8 cellular contexts compared by ENCODE assay signal in the genomic region with DNA sequence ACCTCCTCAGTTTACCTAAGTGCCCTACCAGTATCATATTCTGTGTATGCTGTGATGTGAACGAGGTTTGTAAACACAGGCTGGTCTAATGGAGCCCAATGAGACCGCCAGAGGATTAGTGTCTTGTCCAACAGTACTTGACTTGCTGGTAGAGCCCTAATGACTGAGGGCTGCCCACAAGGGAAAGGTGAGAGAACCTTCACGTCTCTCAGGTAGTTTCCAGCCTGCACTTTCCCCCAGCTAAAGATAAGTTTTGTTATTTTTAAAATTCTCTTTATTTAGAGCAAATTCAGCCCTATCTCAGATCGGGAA. TPM values are rescaled to one million over a fixed set of nuclear protein-coding genes. Genes with fewer than 3 reads are reported as not detected.
DNase-seq lines count a peak whose midpoint lies in the region; ATAC-seq, FAIRE-seq and TF ChIP-seq lines count a peak whose summit lies in the region.

No MANE protein-coding gene starts in this region.

- TF ChIP-seq CTCF in HFFc6 (IDR thresholded peaks at IDR 0.05) (no peak), PC-9 (conservative IDR thresholded peaks at IDR 0.05) (no peak), fibroblast of lung (conservative IDR thresholded peaks at IDR 0.05 in 1 of 2, IDR thresholded peaks at IDR 0.05 in 1 of 2; ENCODE audit: low read depth in 1 of 2, low read length in 2 of 2) (no peak), pancreas (IDR thresholded peaks at IDR 0.05) (no peak)

- peak overlapping the region; percentile 98 for H3K4me2 ChIP-seq in PC-9
- H3K4me2 ChIP-seq in fibroblast of lung (ENCODE audit: extremely low read depth, insufficient read depth, low read length) = peak overlapping the region; percentile 97

- peak overlapping the region; percentile 87 for H3K27ac ChIP-seq in PC-9
- H3K27ac ChIP-seq in fibroblast of lung (ENCODE audit: insufficient read depth, low read length) = peak overlapping the region; percentile 95
- H3K27ac ChIP-seq in pancreas = peak overlapping the region; percentile 75 to 95 (median 90)

- peaks cover 2% of the 10 kb centered on the region; the same call in 1 of the 2 replicates for H3K27me3 Mint-ChIP-seq in HFFc6 (ENCODE audit: insufficient read depth)

- peak overlapping the region; percentile 90 for H3K4me3 ChIP-seq in PC-9
- peak overlapping the region; percentile 58 to 94 (median 78) for H3K4me3 ChIP-seq in fibroblast of lung (replicated peaks in 1 of 4; ENCODE audit: control extremely low read depth in 1 of 4, insufficient read depth in 1 of 4, low read depth in 3 of 4, low read length in 4 of 4)
- H3K4me3 ChIP-seq in pancreas = peak overlapping the region; percentile 68 to 97 (median 91)

- H4K20me1 ChIP-seq in PC-9 (ENCODE audit: insufficient read depth) (peaks cover 3% of the 10 kb centered on the region; the same call in 1 of the 2 replicates), fibroblast of lung (ENCODE audit: control insufficient read depth, extremely low read depth, insufficient read depth, low read length) (no peaks in the 10 kb centered on the region)

- H3F3A ChIP-seq in PC-9 (ENCODE audit: insufficient read depth, low read depth) = no peaks in the 10 kb centered on the region

- peak overlapping the region; percentile 95 for H3K27ac Mint-ChIP-seq in HFFc6

- intact Hi-C loops in PC-9 (cut with micrococcal nuclease; ENCODE audit: unreplicated experiment) (loop anchor here (5.0 kb wide), 1 partner anchor 76 kb away; a partner anchor contains a TSS), pancreas (cut with DNase I) (no loop called here)

- POLR2A ChIA-PET in PC-9 (lab: Charles Lee; ENCODE audit: unreplicated experiment) = no interaction called here

- no peak for DNase-seq in HFFc6
- no peak for DNase-seq in PC-9
- DNase-seq in fibroblast of lung (ENCODE audit: low read depth in 2 of 2) = no peak
- DNase-seq in pancreas = no peak
- no peak for DNase-seq in glomerular visceral epithelial cell (ENCODE audit: extremely low spot score)
- no peak for DNase-seq in COR-L47 (lab: John Stamatoyannopoulos, UW)

- H3K4me1 ChIP-seq in PC-9 (replicated peaks; ENCODE audit: insufficient read depth) = peaks cover 42% of the 10 kb centered on the region
- no peaks in the 10 kb centered on the region for H3K4me1 ChIP-seq in fibroblast of lung (ENCODE audit: control insufficient read depth, extremely low read depth, insufficient read depth, low read length)
- H3K4me1 ChIP-seq in pancreas = peaks cover 9 to 38% (median 22%) of the 10 kb centered on the region in 3 donors

- H2AFZ ChIP-seq in PC-9 (peak overlapping the region; percentile 92), fibroblast of lung (ENCODE audit: low read length) (peak overlapping the region; percentile 99)

- H3K9ac ChIP-seq in fibroblast of lung (ENCODE audit: insufficient read depth, low read length) = peak overlapping the region; percentile 97

- H3K9me2 ChIP-seq in PC-9 (ENCODE audit: insufficient read depth) = no peaks in the 10 kb centered on the region

- H3K36me3 Mint-ChIP-seq in HFFc6 (ENCODE audit: low read depth) = peaks cover 7% of the 10 kb centered on the region

- ATAC-seq in GM18508 (IDR thresholded peaks at IDR 0.05; ENCODE audit: insufficient read depth, unreplicated experiment) = peak; percentile 14
- peak; percentile 27 to 56 (median 44) for ATAC-seq in pancreas
- ATAC-seq in HG03378 (IDR thresholded peaks at IDR 0.05; ENCODE audit: unreplicated experiment) = no peak

- H3K79me2 ChIP-seq in PC-9 (ENCODE audit: low read depth) (peaks cover 67% of the 10 kb centered on the region), fibroblast of lung (ENCODE audit: control insufficient read depth, insufficient read depth, low read length) (peaks cover 43% of the 10 kb centered on the region)

- FAIRE-seq in pancreas (lab: Jason Lieb, UNC) = no peak

- H3K9me3 Mint-ChIP-seq in HFFc6 = no peaks in the 10 kb centered on the region

- no peaks in the 10 kb centered on the region for H3K27me3 ChIP-seq in PC-9 (ENCODE audit: insufficient read depth, low read depth)
- no peaks in the 10 kb centered on the region for H3K27me3 ChIP-seq in fibroblast of lung (ENCODE audit: control insufficient read depth, insufficient read depth, low read length)
- no peaks in the 10 kb centered on the region for H3K27me3 ChIP-seq in pancreas

- no peak overlapping the region; the same call in 1 of the 2 replicates for H3K4me3 Mint-ChIP-seq in HFFc6

- peaks cover 16% of the 10 kb centered on the region for H3K4me1 Mint-ChIP-seq in HFFc6 (ENCODE audit: low read depth)

- H3K36me3 ChIP-seq in PC-9 (ENCODE audit: low read depth) (peaks cover 18% of the 10 kb centered on the region), fibroblast of lung (ENCODE audit: control insufficient read depth, insufficient read depth, low read length) (no peaks in the 10 kb centered on the region), pancreas (no peaks in the 10 kb centered on the region)

- 3% methylated on average over 4 of the region's 4 CpGs for WGBS in pancreas, 2 donors

- no TSS peak for BruUV-seq in PC-9 (replicated peaks; lab: Mats Ljungman, UMichigan)

- CTCF ChIA-PET in PC-9 (lab: Charles Lee) = interaction anchor here (0.7 kb wide), 1 partner anchor 136 kb away, joined by 4 read pairs; no protein-coding TSS in a partner anchor

- H3K9me3 ChIP-seq in PC-9 (ENCODE audit: insufficient read depth, low read depth) = no peaks in the 10 kb centered on the region
- no peaks in the 10 kb centered on the region for H3K9me3 ChIP-seq in fibroblast of lung (ENCODE audit: control insufficient read depth, insufficient read depth, low read depth, low read length)
- no peaks in the 10 kb centered on the region for H3K9me3 ChIP-seq in pancreas

RNA-seq across cellular contexts. Expression of a gene that starts 0.5 kb away (rescaled TPM):
- total RNA-seq in HFFc6 (2021; fragmentation: NEBNext Ultra II Directional; extraction: Animal tissue kit (Norgen Biotek cat#: 25700)) = 10 to 100 TPM; 28.5 to 37.6 (median 33.3) TPM
- total RNA-seq in PC-9 (2021) (35.2 and 40.4 TPM in 2 replicates), fibroblast of lung (15.9 and 20.3 TPM in 2 replicates), pancreas (10 to 100 TPM; 11.7 to 25.1 (median 16.4) TPM)
- polyA plus RNA-seq in fibroblast of lung (19.9 and 23.4 TPM in 2 replicates), pancreas (10 to 100 TPM; 18.9 to 25.1 TPM)
- polyA plus RNA-seq in fibroblast of lung (2012) = 15.0 and 17.6 TPM in 2 replicates
- 2.8 and 5.4 TPM in 2 replicates for polyA minus RNA-seq in fibroblast of lung (ENCODE audit: low replicate concordance)
